Comparison of ENCODE assay signal across 15 cellular contexts in the genomic region with DNA sequence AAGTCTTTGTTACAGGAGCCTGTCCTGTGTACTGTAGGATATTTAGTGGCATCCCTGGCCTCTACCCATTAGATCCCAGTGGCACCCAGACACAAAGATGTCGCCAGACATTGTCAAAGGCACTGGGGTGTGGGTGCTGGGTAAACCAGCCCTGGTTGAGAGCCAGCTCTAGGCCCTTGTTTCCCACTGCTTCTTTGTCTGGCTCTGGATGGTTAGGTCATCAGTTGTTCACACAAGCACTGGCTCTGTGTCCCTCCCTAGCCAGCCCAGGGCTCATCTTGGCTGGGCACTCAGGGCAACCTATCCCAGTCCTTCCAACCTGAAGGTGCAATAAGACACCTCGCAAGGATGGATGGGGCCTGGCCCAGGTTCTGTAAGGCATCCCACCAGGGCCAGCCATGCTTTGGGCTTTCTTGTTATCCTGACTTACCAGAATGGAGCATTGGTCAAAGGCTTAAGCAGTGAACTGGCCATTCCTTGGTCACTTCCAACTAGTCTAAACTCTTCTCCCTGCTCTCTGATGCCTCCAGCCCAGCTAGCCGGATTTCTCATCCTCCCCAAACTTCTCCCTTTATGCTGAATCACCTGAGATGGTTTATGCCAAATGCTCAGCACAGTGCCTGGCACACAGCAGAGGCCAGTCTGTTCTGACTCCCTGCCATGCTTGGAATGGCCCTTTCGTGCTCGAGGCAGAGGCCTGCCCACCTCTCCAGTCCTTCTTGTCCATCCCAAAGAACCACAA. TPM values are rescaled to one million over a fixed set of nuclear protein-coding genes. Genes with fewer than 3 reads are reported as not detected.
DNase-seq lines count a peak whose midpoint lies in the region; ATAC-seq and TF ChIP-seq lines count a peak whose summit lies in the region.
"Had no signal": no experiment of that assay in that cellular context is flagged by ENCODE, and none has a peak within 500 bp of the region (broad histone marks: within the 10 kb centered on the region; RNA-seq: fewer than 3 reads in every experiment).

No MANE protein-coding gene starts in this region.

- H3K4me2 ChIP-seq in mesendoderm (ENCODE audit: low read length) (no peak overlapping the region), osteoblast (ENCODE audit: insufficient read depth, low read length) (no peak overlapping the region)

- intact Hi-C loops in CD4-positive, alpha-beta T cell (cut with DNase I, micrococcal nuclease), result no loop called here
- intact Hi-C loops in MCF 10A (cut with micrococcal nuclease), result no loop called here

- H3K23ac ChIP-seq in mesendoderm (ENCODE audit: low read length), result no peak overlapping the region

- in situ Hi-C loops in astrocyte of the cerebellum (cut with HindIII; ENCODE audit: low sequenced_read_pairs), result no loop called here

- ATAC-seq in activated CD8-positive, alpha-beta memory T cell treated with anti-CD3 and anti-CD28 coated beads, Interleukin-2, amount 10 ng/mL, durations not matched to agents 7 days and 5 days, result peak; percentile 13
- ATAC-seq in CD4-positive, alpha-beta T cell (ENCODE audit: poor library complexity), result no peak

- H4K8ac ChIP-seq in mesendoderm (ENCODE audit: low read depth, low read length), result no peak overlapping the region

- H3K36me3 ChIP-seq in mesendoderm (ENCODE audit: control insufficient read depth, insufficient read depth, low read length) (no peaks in the 10 kb centered on the region), osteoblast (ENCODE audit: insufficient read depth, low read length) (no peaks in the 10 kb centered on the region)
- H3K36me3 ChIP-seq: esophagus squamous epithelium, prostate gland, thyroid gland had no signal

- TF ChIP-seq CTCF in astrocyte of the cerebellum (IDR thresholded peaks at IDR 0.05; ENCODE audit: low read depth, low read length, missing control alignments) (no peak), osteoblast (IDR thresholded peaks at IDR 0.05; ENCODE audit: extremely low read depth, low read depth, low read length) (no peak), MCF 10A (IDR thresholded peaks at IDR 0.05; ENCODE audit: unreplicated experiment) (no peak)
- TF ChIP-seq CTCF in CD4-positive, alpha-beta T cell (IDR thresholded peaks at IDR 0.05), result no peak

- H4K20me1 ChIP-seq in osteoblast (ENCODE audit: insufficient read depth, low read length), result no peaks in the 10 kb centered on the region

- no peak overlapping the region for H3K4me3 Mint-ChIP-seq in activated CD8-positive, alpha-beta memory T cell treated with anti-CD3 and anti-CD28 coated beads, Interleukin-2, amount 10 ng/mL, durations not matched to agents 7 days and 5 days
- H3K4me3 Mint-ChIP-seq in CD4-positive, alpha-beta T cell, result no peak overlapping the region
- H3K4me3 Mint-ChIP-seq in MCF 10A (ENCODE audit: unreplicated experiment), result no peak overlapping the region
- H3K4me3 Mint-ChIP-seq: activated naive CD4-positive, alpha-beta T cell treated with anti-CD3 and anti-CD28 coated beads, Interleukin-2, amount 50 U/mL, for 24 hours had no signal

- BruUV-seq in MCF 10A (replicated peaks; lab: Mats Ljungman, UMichigan), result no TSS peak

- H2BK120ac ChIP-seq in mesendoderm (ENCODE audit: low read depth, low read length), result no peak overlapping the region

- H3K4me3 ChIP-seq in astrocyte of the cerebellum (ENCODE audit: low read depth, low read length) (peak overlapping the region; percentile 58), mesendoderm (ENCODE audit: low read length) (no peak overlapping the region), osteoblast (ENCODE audit: insufficient read depth, low read length) (no peak overlapping the region)
- H3K4me3 ChIP-seq: prostate gland, thyroid gland had no signal

- no peak overlapping the region for H2AK5ac ChIP-seq in mesendoderm (ENCODE audit: low read length)

- H2BK5ac ChIP-seq in mesendoderm (ENCODE audit: low read length), result no peak overlapping the region

- no peaks in the 10 kb centered on the region for H3K36me3 Mint-ChIP-seq in activated CD8-positive, alpha-beta memory T cell treated with anti-CD3 and anti-CD28 coated beads, Interleukin-2, amount 10 ng/mL, durations not matched to agents 7 days and 5 days
- H3K36me3 Mint-ChIP-seq in CD4-positive, alpha-beta T cell (ENCODE audit: low read depth), result no peaks in the 10 kb centered on the region
- peaks cover 5% of the 10 kb centered on the region for H3K36me3 Mint-ChIP-seq in MCF 10A (ENCODE audit: insufficient read depth, unreplicated experiment)

- no peak overlapping the region for H3K18ac ChIP-seq in mesendoderm (ENCODE audit: low read length)

- H2BK15ac ChIP-seq in mesendoderm (replicated peaks; ENCODE audit: low read depth), result no peak overlapping the region

- H3K9me3 Mint-ChIP-seq in activated CD8-positive, alpha-beta memory T cell treated with anti-CD3 and anti-CD28 coated beads, Interleukin-2, amount 10 ng/mL, durations not matched to agents 7 days and 5 days (ENCODE audit: low read depth), result no peaks in the 10 kb centered on the region
- no peaks in the 10 kb centered on the region for H3K9me3 Mint-ChIP-seq in CD4-positive, alpha-beta T cell
- H3K9me3 Mint-ChIP-seq in MCF 10A (ENCODE audit: unreplicated experiment), result no peaks in the 10 kb centered on the region
- H3K9me3 Mint-ChIP-seq: activated naive CD4-positive, alpha-beta T cell treated with anti-CD3 and anti-CD28 coated beads, Interleukin-2, amount 50 U/mL, for 24 hours had no signal

- POLR2A ChIA-PET in CD4-positive, alpha-beta T cell (lab: Charles Lee), result no interaction called here
- POLR2A ChIA-PET in MCF 10A (lab: Yijun Ruan, JAX), result no interaction called here

- no peaks in the 10 kb centered on the region for H3K79me1 ChIP-seq in mesendoderm (ENCODE audit: low read length)

- H3K9ac ChIP-seq in mesendoderm (ENCODE audit: low read length), result no peak overlapping the region

- H3K79me2 ChIP-seq in mesendoderm (ENCODE audit: control insufficient read depth, insufficient read depth, low read length), result no peaks in the 10 kb centered on the region
- no peaks in the 10 kb centered on the region for H3K79me2 ChIP-seq in osteoblast (ENCODE audit: insufficient read depth, low read length)

- H3K56ac ChIP-seq in mesendoderm (ENCODE audit: low read length), result peak overlapping the region; percentile 40

- H3K27me3 Mint-ChIP-seq in activated CD8-positive, alpha-beta memory T cell treated with anti-CD3 and anti-CD28 coated beads, Interleukin-2, amount 10 ng/mL, durations not matched to agents 7 days and 5 days, result peaks cover 55% of the 10 kb centered on the region
- H3K27me3 Mint-ChIP-seq in CD4-positive, alpha-beta T cell, result peaks cover 64% of the 10 kb centered on the region
- no peaks in the 10 kb centered on the region for H3K27me3 Mint-ChIP-seq in MCF 10A (ENCODE audit: insufficient read depth, unreplicated experiment)

- H3K27me3 ChIP-seq in mesendoderm (ENCODE audit: insufficient read depth, low read length, poor library complexity), result no peaks in the 10 kb centered on the region
- H3K27me3 ChIP-seq in osteoblast (ENCODE audit: insufficient read depth, low read length), result peaks cover 4% of the 10 kb centered on the region
- H3K27me3 ChIP-seq in CD4-positive, alpha-beta T cell (ENCODE audit: control insufficient read depth, insufficient read depth, low read length), result peaks cover 28% of the 10 kb centered on the region
- H3K27me3 ChIP-seq: thyroid gland had no signal

- no peak for DNase-seq in activated CD8-positive, alpha-beta memory T cell treated with anti-CD3 and anti-CD28 coated beads, Interleukin-2, amount 10 ng/mL, durations not matched to agents 7 days and 5 days
- no peak for DNase-seq in activated CD8-positive, alpha-beta memory T cell treated with anti-CD3 and anti-CD28 coated beads, Interleukin-2, amount 50 U/mL, for 4 hours
- no peak for DNase-seq in astrocyte of the cerebellum (ENCODE audit: low read depth)
- no peak for DNase-seq in mesendoderm
- DNase-seq in osteoblast (ENCODE audit: insufficient read length, low spot score, missing footprints), result no peak
- DNase-seq in CD4-positive, alpha-beta T cell, result no peak
- no peak for DNase-seq in MCF 10A (ENCODE audit: unreplicated experiment)
- DNase-seq: activated CD4-positive, CD25-positive, alpha-beta regulatory T cell; cortex of kidney; DMS153; esophagus squamous epithelium; thyroid gland had no signal

- CTCF ChIA-PET in activated CD8-positive, alpha-beta memory T cell treated with anti-CD3 and anti-CD28 coated beads, Interleukin-2, amount 10 ng/mL, durations not matched to agents 7 days and 5 days (lab: Charles Lee), result no interaction called here
- CTCF ChIA-PET in CD4-positive, alpha-beta T cell (lab: Charles Lee), result no interaction called here
- CTCF ChIA-PET in MCF 10A (lab: Yijun Ruan, JAX), result interaction anchor here (2.1 to 7.7 kb wide), 2 partner anchors 20 to 114 kb away, joined by 10 to 34 read pairs; no protein-coding TSS in a partner anchor

- H3K9me3 ChIP-seq in osteoblast (ENCODE audit: low read depth, low read length), result no peaks in the 10 kb centered on the region
- H3K9me3 ChIP-seq in CD4-positive, alpha-beta T cell (ENCODE audit: control insufficient read depth, low read length), result no peaks in the 10 kb centered on the region
- H3K9me3 ChIP-seq: esophagus squamous epithelium, prostate gland, thyroid gland had no signal

- H3K27ac ChIP-seq in mesendoderm (ENCODE audit: low read depth, low read length) (no peak overlapping the region), temporal lobe (ENCODE audit: low read depth, low read length) (peak overlapping the region; percentile 9), osteoblast (ENCODE audit: low read depth, low read length) (no peak overlapping the region)
- no peak overlapping the region for H3K27ac ChIP-seq in CD4-positive, alpha-beta T cell (ENCODE audit: low read depth, low read length)
- H3K27ac ChIP-seq: esophagus squamous epithelium, prostate gland, thyroid gland had no signal

- no CpG with 5 or more reads among the region's 5 CpGs for WGBS in mesendoderm (ENCODE audit: extremely low coverage, insufficient coverage, low lambda C conversion rate)

- peaks cover 22% of the 10 kb centered on the region for H3K4me1 Mint-ChIP-seq in activated CD8-positive, alpha-beta memory T cell treated with anti-CD3 and anti-CD28 coated beads, Interleukin-2, amount 10 ng/mL, durations not matched to agents 7 days and 5 days
- H3K4me1 Mint-ChIP-seq in CD4-positive, alpha-beta T cell (ENCODE audit: low read depth), result no peaks in the 10 kb centered on the region
- H3K4me1 Mint-ChIP-seq in MCF 10A (ENCODE audit: insufficient read depth, unreplicated experiment), result no peaks in the 10 kb centered on the region
- H3K4me1 Mint-ChIP-seq: activated naive CD4-positive, alpha-beta T cell treated with anti-CD3 and anti-CD28 coated beads, Interleukin-2, amount 50 U/mL, for 24 hours had no signal

- H3K4ac ChIP-seq in mesendoderm (ENCODE audit: low read depth, low read length), result no peak overlapping the region

- H3K4me1 ChIP-seq in mesendoderm (ENCODE audit: control insufficient read depth, low read depth, low read length) (peaks cover 13% of the 10 kb centered on the region), osteoblast (ENCODE audit: insufficient read depth, low read length) (no peaks in the 10 kb centered on the region)
- H3K4me1 ChIP-seq: prostate gland had no signal

- H3K27ac Mint-ChIP-seq in activated CD8-positive, alpha-beta memory T cell treated with anti-CD3 and anti-CD28 coated beads, Interleukin-2, amount 10 ng/mL, durations not matched to agents 7 days and 5 days, result no peak overlapping the region
- H3K27ac Mint-ChIP-seq in CD4-positive, alpha-beta T cell, result no peak overlapping the region
- H3K27ac Mint-ChIP-seq in MCF 10A (ENCODE audit: low read depth, unreplicated experiment), result no peak overlapping the region
- H3K27ac Mint-ChIP-seq: activated naive CD4-positive, alpha-beta T cell treated with anti-CD3 and anti-CD28 coated beads, Interleukin-2, amount 50 U/mL, for 24 hours had no signal

- H4K5ac ChIP-seq in mesendoderm (ENCODE audit: low read length), result no peak overlapping the region

- H2AFZ ChIP-seq in osteoblast (ENCODE audit: low read length), result no peak overlapping the region

RNA-seq across cellular contexts. Expression of gene RBP1, which starts 1.8 kb away (rescaled TPM):
- not detected for total RNA-seq in activated CD8-positive, alpha-beta memory T cell treated with anti-CD3 and anti-CD28 coated beads, Interleukin-2, amount 10 ng/mL, durations not matched to agents 7 days and 5 days
- polyA plus RNA-seq in mesendoderm (2013, experiment 1 of 2), result 62.3 TPM
- 63.4 TPM for polyA plus RNA-seq in mesendoderm (2013, experiment 2 of 2)
- total RNA-seq in temporal lobe (35.7 TPM), osteoblast (1.4 and 2.4 TPM in 2 replicates), MCF 10A (2022) (not detected in 2 replicates)
- total RNA-seq in CD4-positive, alpha-beta T cell, result not detected

Comparison
In these comparisons a context has a peak if more than half of its experiments do, and no peak if none do; other contexts are left out.
1. RNA of gene RBP1, which starts 1.8 kb away (total RNA-seq): 35.7 TPM in temporal lobe (single experiment); 1.4 to 2.4 TPM in osteoblast, not detected in MCF 10A, not detected in activated CD8-positive, alpha-beta memory T cell treated with anti-CD3 and anti-CD28 coated beads, Interleukin-2, amount 10 ng/mL, durations not matched to agents 7 days and 5 days and not detected in CD4-positive, alpha-beta T cell; every median in the first group is over 10 times any median in the second.